In the genomic region with DNA sequence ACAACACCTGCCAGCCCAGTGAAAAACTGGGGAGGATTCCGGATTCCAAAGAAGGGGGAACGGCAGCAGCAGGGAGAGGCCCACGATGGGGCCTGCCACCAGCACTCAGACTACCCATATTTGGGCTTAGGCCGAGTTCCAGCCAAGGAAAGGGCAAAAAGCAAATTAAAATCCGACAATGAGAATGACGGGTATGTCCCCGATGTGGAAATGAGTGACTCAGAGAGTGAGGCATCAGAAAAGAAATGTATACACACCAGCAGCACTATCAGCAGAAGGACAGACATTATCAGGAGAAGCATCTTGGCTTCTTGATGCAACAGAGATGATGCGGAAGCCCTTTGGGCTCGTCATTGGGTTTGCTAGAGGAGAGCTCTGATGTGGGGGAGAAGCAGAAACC, we compare ENCODE assay signal across 1 cellular context.
TF ChIP-seq lines count a peak whose summit lies in the region.

No MANE protein-coding gene starts in this region.

TF ChIP-seq in GM23338, 12 proteins besides CTCF, POLR2A, EP300 and RAD21 (continued from another document):
- TF ChIP-seq ETS1 (IDR thresholded peaks at IDR 0.05) = no peak
- no peak for TF ChIP-seq CREB1 (CRISPR knock-in tag; IDR thresholded peaks at IDR 0.05; ENCODE audit: low read depth)
- TF ChIP-seq EZH2 (IDR thresholded peaks at IDR 0.05; ENCODE audit: low read depth, unreplicated experiment) = no peak
